18 cellular contexts compared by ENCODE assay signal in genomic region chr11:61928606-61929005, GRCh38. TPM values are rescaled to one million over a fixed set of nuclear protein-coding genes. Genes with fewer than 3 reads are reported as not detected.
"Had no signal": no experiment of that assay in that cellular context is flagged by ENCODE, and none has a peak within 500 bp of the region (broad histone marks: within the 10 kb centered on the region; RNA-seq: fewer than 3 reads in every experiment).

No MANE protein-coding gene starts in this region.

- H3K9me3 Mint-ChIP-seq: type B pancreatic cell had no signal

- ATAC-seq: activated T-cell treated with anti-CD3 and anti-CD28 coated beads, Interleukin-2, amount 50 U/mL, for 72 hours; naive thymus-derived CD8-positive, alpha-beta T cell; stimulated activated memory B cell treated with anti-CD40 and anti-IgM and Interleukin-4, amounts not matched to agents 10 μg/mL and 1 μg/mL and 100 μg/mL, for 72 hours; T-helper 17 cell had no signal

- H3K4me1 Mint-ChIP-seq: memory B cell; naive thymus-derived CD8-positive, alpha-beta T cell; stimulated activated memory B cell treated with anti-CD40 and anti-IgM and Interleukin-4, amounts not matched to agents 10 μg/mL and 1 μg/mL and 100 μg/mL, for 72 hours had no signal

- H3K4me3 Mint-ChIP-seq: activated T-cell treated with anti-CD3 and anti-CD28 coated beads, Interleukin-2, amount 50 U/mL, for 72 hours; endodermal cell; memory B cell; naive thymus-derived CD8-positive, alpha-beta T cell; stimulated activated memory B cell treated with anti-CD40 and anti-IgM and Interleukin-4, amounts not matched to agents 10 μg/mL and 1 μg/mL and 100 μg/mL, for 72 hours; T-helper 17 cell; type B pancreatic cell had no signal

- H3K36me3 Mint-ChIP-seq: type B pancreatic cell had no signal

- H3K27ac Mint-ChIP-seq: activated T-cell treated with anti-CD3 and anti-CD28 coated beads, Interleukin-2, amount 50 U/mL, for 72 hours; endodermal cell; memory B cell; naive thymus-derived CD8-positive, alpha-beta T cell; stimulated activated memory B cell treated with anti-CD40 and anti-IgM and Interleukin-4, amounts not matched to agents 10 μg/mL and 1 μg/mL and 100 μg/mL, for 72 hours; T-helper 17 cell; type B pancreatic cell had no signal

- H3K4me3 ChIP-seq: adrenal gland, colonic mucosa, sigmoid colon, spleen, testis had no signal

- DNase-seq: activated CD4-positive, alpha-beta T cell treated with anti-CD3 and anti-CD28 coated beads for 1 hour; activated naive CD4-positive, alpha-beta T cell treated with anti-CD3 and anti-CD28 coated beads, Interleukin-2, amount 50 U/mL, for 16 hours; activated T-cell treated with anti-CD3 and anti-CD28 coated beads, Interleukin-2, amount 50 U/mL, for 72 hours; caudate nucleus; colonic mucosa; endodermal cell; sigmoid colon; spleen; stimulated activated CD4-positive, alpha-beta T cell treated with anti-CD3 and anti-CD28 coated beads, Interleukin-4, amount 100 ng/mL, for 4 hours; T-helper 17 cell; testis; WERI-Rb-1 had no signal

RNA-seq across cellular contexts. Expression of gene RAB3IL1, which starts 11.2 kb away (rescaled TPM):
- total RNA-seq: activated CD8-positive, alpha-beta memory T cell treated with anti-CD3 and anti-CD28 coated beads for 36 hours; T-helper 17 cell had no signal

RNA-seq across cellular contexts. Expression of gene BEST1, which starts 21.5 kb away (rescaled TPM):
- total RNA-seq: activated CD8-positive, alpha-beta memory T cell treated with anti-CD3 and anti-CD28 coated beads for 36 hours had no signal
